ENCODE assay signal across 1 cellular context in the genomic region with DNA sequence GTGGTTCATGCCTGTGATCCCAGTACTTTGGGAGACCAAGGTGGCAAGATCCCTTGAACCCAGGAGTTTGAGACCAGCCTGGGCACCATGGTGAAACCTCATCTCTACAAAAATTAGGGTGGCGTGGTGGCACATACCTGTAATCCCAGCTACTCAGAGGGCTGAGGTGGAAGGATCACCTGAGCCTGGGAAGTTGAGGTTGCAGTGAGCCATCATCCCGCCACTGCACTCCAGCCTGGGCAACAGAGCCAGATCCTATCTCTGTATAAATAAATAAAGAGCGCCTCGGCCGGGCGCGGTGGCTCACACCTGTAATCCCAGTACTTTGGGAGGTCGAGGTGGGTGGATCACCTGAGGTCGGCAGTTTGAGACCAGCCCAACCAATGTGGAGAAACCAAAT.
TF ChIP-seq lines count a peak whose summit lies in the region.

No MANE protein-coding gene starts in this region.

TF ChIP-seq in HEK293, 187 proteins besides CTCF, POLR2A, EP300 and RAD21 (continued from another document):
- TF ChIP-seq, protein P1, sequence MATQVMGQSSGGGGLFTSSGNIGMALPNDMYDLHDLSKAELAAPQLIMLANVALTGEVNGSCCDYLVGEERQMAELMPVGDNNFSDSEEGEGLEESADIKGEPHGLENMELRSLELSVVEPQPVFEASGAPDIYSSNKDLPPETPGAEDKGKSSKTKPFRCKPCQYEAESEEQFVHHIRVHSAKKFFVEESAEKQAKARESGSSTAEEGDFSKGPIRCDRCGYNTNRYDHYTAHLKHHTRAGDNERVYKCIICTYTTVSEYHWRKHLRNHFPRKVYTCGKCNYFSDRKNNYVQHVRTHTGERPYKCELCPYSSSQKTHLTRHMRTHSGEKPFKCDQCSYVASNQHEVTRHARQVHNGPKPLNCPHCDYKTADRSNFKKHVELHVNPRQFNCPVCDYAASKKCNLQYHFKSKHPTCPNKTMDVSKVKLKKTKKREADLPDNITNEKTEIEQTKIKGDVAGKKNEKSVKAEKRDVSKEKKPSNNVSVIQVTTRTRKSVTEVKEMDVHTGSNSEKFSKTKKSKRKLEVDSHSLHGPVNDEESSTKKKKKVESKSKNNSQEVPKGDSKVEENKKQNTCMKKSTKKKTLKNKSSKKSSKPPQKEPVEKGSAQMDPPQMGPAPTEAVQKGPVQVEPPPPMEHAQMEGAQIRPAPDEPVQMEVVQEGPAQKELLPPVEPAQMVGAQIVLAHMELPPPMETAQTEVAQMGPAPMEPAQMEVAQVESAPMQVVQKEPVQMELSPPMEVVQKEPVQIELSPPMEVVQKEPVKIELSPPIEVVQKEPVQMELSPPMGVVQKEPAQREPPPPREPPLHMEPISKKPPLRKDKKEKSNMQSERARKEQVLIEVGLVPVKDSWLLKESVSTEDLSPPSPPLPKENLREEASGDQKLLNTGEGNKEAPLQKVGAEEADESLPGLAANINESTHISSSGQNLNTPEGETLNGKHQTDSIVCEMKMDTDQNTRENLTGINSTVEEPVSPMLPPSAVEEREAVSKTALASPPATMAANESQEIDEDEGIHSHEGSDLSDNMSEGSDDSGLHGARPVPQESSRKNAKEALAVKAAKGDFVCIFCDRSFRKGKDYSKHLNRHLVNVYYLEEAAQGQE (tag by site-specific recombination; IDR thresholded peaks at IDR 0.05) = no peak
